Comparison of ENCODE assay signal across 19 cellular contexts in the genomic region with DNA sequence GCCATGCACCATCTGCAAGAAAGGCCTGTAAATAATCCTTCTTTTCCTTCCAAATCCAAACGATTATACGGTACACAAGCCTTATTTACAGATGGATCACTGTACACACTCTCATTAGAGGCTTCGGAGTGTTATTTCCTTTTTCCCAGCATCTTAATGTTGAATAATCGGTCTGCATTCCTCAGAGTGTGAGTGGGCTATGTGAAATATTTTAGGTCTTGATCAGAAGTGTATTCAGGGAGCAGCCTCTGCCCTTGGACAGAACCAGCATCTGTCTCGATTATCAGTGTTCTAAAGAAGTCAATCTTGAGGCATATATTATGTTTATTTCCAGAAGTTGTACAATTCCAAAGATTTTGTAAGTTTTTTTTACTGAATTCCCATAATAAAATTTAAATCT.
"Had no signal": no experiment of that assay in that cellular context is flagged by ENCODE, and none has a peak within 500 bp of the region (broad histone marks: within the 10 kb centered on the region; RNA-seq: fewer than 3 reads in every experiment).

No MANE protein-coding gene starts in this region.

- H3K9me3 Mint-ChIP-seq: T-helper 2 cell treated with Interferon-gamma antibody and Interleukin-4, amounts not matched to agents 5 μg/mL and 100 μg/mL, for 36 hours had no signal

- H3K36me3 Mint-ChIP-seq: activated naive CD4-positive, alpha-beta T cell treated with anti-CD3 and anti-CD28 coated beads, Interleukin-2, amount 50 U/mL, for 72 hours had no signal

- H3K27me3 ChIP-seq: adrenal gland, foreskin keratinocyte, thyroid gland had no signal

- H3K9me3 ChIP-seq: adrenal gland, lower lobe of right lung, thyroid gland had no signal

- H3K36me3 ChIP-seq: adrenal gland, lower lobe of right lung, thyroid gland had no signal

- H3K4me3 Mint-ChIP-seq: activated CD4-positive, alpha-beta T cell treated with anti-CD3 and anti-CD28 coated beads for 36 hours; effector memory CD8-positive, alpha-beta T cell; nephron; T-helper 2 cell treated with Interferon-gamma antibody and Interleukin-4, amounts not matched to agents 5 μg/mL and 100 μg/mL, for 36 hours; WTC11 had no signal

- H3K4me1 Mint-ChIP-seq: activated CD4-positive, alpha-beta T cell treated with anti-CD3 and anti-CD28 coated beads for 36 hours; nephron had no signal

- H3K27me3 Mint-ChIP-seq: activated CD4-positive, alpha-beta T cell treated with anti-CD3 and anti-CD28 coated beads for 36 hours; effector memory CD8-positive, alpha-beta T cell had no signal

- H3K27ac ChIP-seq: adrenal gland, foreskin keratinocyte, lower lobe of right lung, thyroid gland had no signal

- H3K4me3 ChIP-seq: adrenal gland, lower lobe of right lung, thyroid gland had no signal

- H3K4me1 ChIP-seq: adrenal gland, foreskin keratinocyte, lower lobe of right lung, thyroid gland had no signal

- H3K27ac Mint-ChIP-seq: activated CD4-positive, alpha-beta T cell treated with anti-CD3 and anti-CD28 coated beads for 36 hours; activated naive CD4-positive, alpha-beta T cell treated with anti-CD3 and anti-CD28 coated beads, Interleukin-2, amount 50 U/mL, for 72 hours; effector memory CD8-positive, alpha-beta T cell; nephron; T-helper 2 cell treated with Interferon-gamma antibody and Interleukin-4, amounts not matched to agents 5 μg/mL and 100 μg/mL, for 36 hours; WTC11 had no signal

- DNase-seq: activated CD4-positive, alpha-beta T cell treated with anti-CD3 and anti-CD28 coated beads for 36 hours; activated CD4-positive, alpha-beta T cell treated with anti-CD3 and anti-CD28 coated beads, Interleukin-2, amount 50 U/mL, for 48 hours; activated gamma-delta T cell treated with Interleukin-2 at 50 U/mL for 16 hours; adrenal gland; effector memory CD8-positive, alpha-beta T cell; foreskin keratinocyte; glutamatergic neuron; hippocampal formation; lower lobe of right lung; nucleus accumbens; posterior cingulate gyrus; retina; stimulated activated CD8-positive, alpha-beta memory T cell treated with anti-CD3 and anti-CD28 coated beads, Interleukin-4, amount 100 ng/mL, for 48 hours; stimulated activated naive CD4-positive, alpha-beta T cell; thyroid gland had no signal
